In the genomic region with DNA sequence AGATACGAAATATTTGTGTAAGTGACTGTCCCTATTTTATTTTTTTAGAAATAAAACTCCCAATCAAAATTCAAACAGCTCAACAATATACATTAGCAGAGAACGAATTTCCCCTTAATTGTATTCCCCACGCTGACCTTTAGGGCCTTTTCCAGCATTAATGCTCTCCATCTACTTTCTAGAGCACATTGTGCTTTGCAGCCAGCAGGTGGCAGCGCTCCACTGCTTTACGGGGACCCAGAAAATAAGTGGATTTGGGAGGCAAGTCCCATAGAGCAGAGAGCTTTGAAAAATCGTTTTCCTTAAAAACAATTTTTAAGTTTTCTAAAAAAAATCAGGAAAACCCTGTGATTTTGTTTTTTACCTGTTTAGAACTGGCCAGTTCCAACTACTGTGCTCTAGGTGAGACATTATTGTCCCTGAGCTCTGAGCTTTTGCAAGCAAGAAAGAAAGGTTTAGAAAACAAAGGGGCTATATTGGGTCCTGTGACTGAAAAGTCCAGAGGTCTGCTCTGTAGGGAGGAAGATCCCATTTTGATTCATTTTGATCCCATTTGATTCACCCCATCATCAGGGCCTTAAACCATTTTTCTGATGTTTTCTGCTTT, we compare ENCODE assay signal across 8 cellular contexts.
A peak's percentile ranks its signal among the peaks of the same experiment; 100 is the strongest.
DNase-seq lines count a peak whose midpoint lies in the region; ATAC-seq and TF ChIP-seq lines count a peak whose summit lies in the region.

No MANE protein-coding gene starts in this region.

- no peaks in the 10 kb centered on the region for H3K4me1 ChIP-seq in adipocyte (ENCODE audit: control insufficient read depth, insufficient read depth, low read length)

- H3K36me3 ChIP-seq in adipocyte (ENCODE audit: control insufficient read depth, insufficient read depth, low read length, severe bottlenecking) = no peaks in the 10 kb centered on the region

- intact Hi-C loops in left cardiac atrium (cut with DNase I) = loop anchor here in 1 of 2 donors (5.0 kb wide), 3 partner anchors 236 to 444 kb away; a partner anchor contains a TSS
- intact Hi-C loops in sciatic nerve (cut with DNase I) = no loop called here

- H3K4me3 ChIP-seq in AG09309 (ENCODE audit: control insufficient read depth, low read depth, low read length) (no peak overlapping the region), adipocyte (ENCODE audit: low read length) (no peak overlapping the region)

- H3K27me3 ChIP-seq in adipocyte (replicated peaks; ENCODE audit: control insufficient read depth, insufficient read depth, low read length) = peaks cover 6% of the 10 kb centered on the region

- ATAC-seq in left cardiac atrium (peak; percentile 71 to 85), sciatic nerve (peak; percentile 79), GM19467 (IDR thresholded peaks at IDR 0.05; ENCODE audit: unreplicated experiment) (no peak)

- H3K9me3 ChIP-seq in adipocyte (ENCODE audit: control insufficient read depth, low read length) = no peaks in the 10 kb centered on the region

- DNase-seq in AG09309 (ENCODE audit: low read depth) = peak; percentile 11
- peak; percentile 57 for DNase-seq in HT-29 (ENCODE audit: low spot score)
- peak; percentile 11 for DNase-seq in NOMO-1 treated with dmso at 0.1 percent for 144 hours (lab: John Stamatoyannopoulos, UW; ENCODE audit: unreplicated experiment)
- peak; percentile 78 for DNase-seq in adipocyte (ENCODE audit: low read depth)
- DNase-seq in left cardiac atrium = peak; percentile 51
- peak; percentile 72 for DNase-seq in sciatic nerve (ENCODE audit: low spot score)

- TF ChIP-seq CTCF in AG09309 (IDR thresholded peaks at IDR 0.05; ENCODE audit: control insufficient read depth, insufficient read depth, low read depth, low read length, missing control alignments) (peak; percentile 91), GM12874 (IDR thresholded peaks at IDR 0.05; ENCODE audit: insufficient read depth, low read depth, low read length) (peak; percentile 63)

- no peak overlapping the region for H3K9ac ChIP-seq in adipocyte (ENCODE audit: low read length)

Comparison
In these comparisons a context has a peak if more than half of its experiments do, and no peak if none do; other contexts are left out.
1. DNase-seq: peak in every context shown above with its lines; median percentile 78 in adipocyte; 72 in sciatic nerve; 57 in HT-29; 51 in left cardiac atrium; 11 in AG09309; 11 in NOMO-1 treated with dmso at 0.1 percent for 144 hours.